8 cellular contexts compared by ENCODE assay signal in genomic region chr1:174262747-174263241, GRCh38.
A peak's percentile ranks its signal among the peaks of the same experiment; 100 is the strongest.
DNase-seq lines count a peak whose midpoint lies in the region; ATAC-seq and TF ChIP-seq lines count a peak whose summit lies in the region.

No MANE protein-coding gene starts in this region.

- peak; percentile 35 for DNase-seq in Daoy (ENCODE audit: low read depth)
- DNase-seq in HL-60 (ENCODE audit: low read depth in 1 of 2, low spot score in 1 of 2), result peak; percentile 7 to 8
- peak; percentile 35 for DNase-seq in NCI-H82 treated with DMSO at 0.1 percent for 48 hours (lab: John Stamatoyannopoulos, UW; ENCODE audit: unreplicated experiment)
- peak; percentile 54 to 74 for DNase-seq in T47D (ENCODE audit: low read depth in 1 of 2, low spot score in 1 of 2)
- DNase-seq in iPS-NIHi11 (ENCODE audit: low spot score), result peak; percentile 42
- peak; percentile 21 for DNase-seq in smooth muscle cell of the brain vasculature (ENCODE audit: low read depth, low spot score)
- no peak for DNase-seq in activated naive CD4-positive, alpha-beta T cell treated with Interleukin-2 at 50 U/mL for 16 hours

- ATAC-seq in GM18520 (IDR thresholded peaks at IDR 0.05; ENCODE audit: unreplicated experiment), result no peak

- H3K27me3 ChIP-seq in HL-60 (ENCODE audit: insufficient read depth, poor library complexity, severe bottlenecking), result no peaks in the 10 kb centered on the region

- in situ Hi-C loops in T47D (cut with HindIII; ENCODE audit: low pct_unique_long_range_greater_than_20kb, low sequenced_read_pairs), result no loop called here

- H3K4me3 ChIP-seq in HL-60 (replicated peaks; ENCODE audit: insufficient read depth, low read length), result no peak overlapping the region

- no peak overlapping the region for H3K27ac ChIP-seq in HL-60 (replicated peaks)

- TF ChIP-seq CTCF in HL-60 (IDR thresholded peaks at IDR 0.05; ENCODE audit: insufficient read depth, low read length), result peak; percentile 60
